18 cellular contexts compared by ENCODE assay signal in the genomic region with DNA sequence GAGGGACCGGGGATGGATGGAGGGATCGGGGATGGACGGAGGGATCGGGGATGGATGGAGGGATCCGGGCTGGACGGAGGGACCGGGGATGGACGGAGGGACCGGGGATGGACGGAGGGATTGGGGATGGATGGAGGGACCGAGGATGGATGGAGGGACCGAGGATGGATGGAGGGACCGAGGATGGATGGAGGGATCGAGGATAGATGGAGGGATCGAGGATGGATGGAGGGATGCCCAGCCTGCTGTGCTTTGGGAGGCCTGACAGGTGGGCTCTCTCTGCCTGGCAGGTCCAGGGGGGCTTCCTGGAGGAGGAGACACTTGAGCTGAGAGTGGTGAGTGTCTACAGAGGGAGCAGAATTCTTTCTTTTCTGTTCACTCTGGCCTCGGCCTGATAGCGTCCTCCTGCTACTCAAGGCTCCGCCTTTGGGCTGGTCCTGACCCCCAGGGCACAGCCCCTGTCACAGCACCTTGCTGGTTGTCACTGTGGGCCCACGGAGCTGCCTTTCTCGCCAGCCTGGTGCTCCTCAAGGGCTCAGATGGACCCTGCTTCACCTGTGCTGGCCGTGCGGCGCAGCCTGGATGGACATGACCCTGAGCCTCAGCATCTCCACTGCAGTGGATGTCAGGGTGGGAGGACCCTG. TPM values are rescaled to one million over a fixed set of nuclear protein-coding genes. Genes with fewer than 3 reads are reported as not detected.
A peak's percentile ranks its signal among the peaks of the same experiment; 100 is the strongest.
DNase-seq lines count a peak whose midpoint lies in the region; ATAC-seq, FAIRE-seq and TF ChIP-seq lines count a peak whose summit lies in the region.
"Had no signal": no experiment of that assay in that cellular context is flagged by ENCODE, and none has a peak within 500 bp of the region (broad histone marks: within the 10 kb centered on the region; RNA-seq: fewer than 3 reads in every experiment).

No MANE protein-coding gene starts in this region.

- WGBS in right lobe of liver (ENCODE audit: insufficient coverage, low coverage, low lambda C conversion rate, missing lambda C conversion rate): 86% methylated on average over 16 of the region's 23 CpGs
- WGBS in HepG2 (ENCODE audit: low lambda C conversion rate): 43% methylated on average over 18 of the region's 23 CpGs

- no peak for TF ChIP-seq POLR2A in right lobe of liver (IDR thresholded peaks at IDR 0.05)
- no peak for TF ChIP-seq POLR2A in HepG2 (IDR thresholded peaks at IDR 0.05; ENCODE audit: insufficient read depth in 1 of 2, low read depth in 2 of 2, low read length in 2 of 2)

- ATAC-seq in right lobe of liver (no peak), HepG2 (no peak)
- ATAC-seq: A549, GM23338 had no signal

- FAIRE-seq in HepG2 (lab: Jason Lieb, UNC): no peak
- FAIRE-seq: A549, GM12891, GM18507 had no signal

- BruUV-seq in HepG2 (replicated peaks; lab: Mats Ljungman, UMichigan): no TSS peak

- H3K4me1 ChIP-seq in right lobe of liver: no peaks in the 10 kb centered on the region
- H3K4me1 ChIP-seq in HepG2 (ENCODE audit: insufficient read depth, low read length): no peaks in the 10 kb centered on the region
- H3K4me1 ChIP-seq: A549 had no signal

- H3K27ac Mint-ChIP-seq in osteocyte (ENCODE audit: unreplicated experiment): no peak overlapping the region
- H3K27ac Mint-ChIP-seq: GM23338 had no signal

- H3K36me3 ChIP-seq in right lobe of liver (no peaks in the 10 kb centered on the region), HepG2 (replicated peaks in 1 of 2; ENCODE audit: control insufficient read depth in 1 of 2, insufficient read depth in 2 of 2, low read length in 2 of 2) (no peaks in the 10 kb centered on the region)
- H3K36me3 ChIP-seq: BLaER1 treated with 17β-estradiol and CSF1 and Interleukin-3, amounts not matched to agents 10 nM and 100 nM had no signal

- in situ Hi-C loops in HepG2 (cut with HindIII; ENCODE audit: extremely low pct_ligation_motif_present, low pct_unique_long_range_greater_than_20kb): no loop called here

- H3K9me3 Mint-ChIP-seq in osteocyte (ENCODE audit: unreplicated experiment): no peaks in the 10 kb centered on the region
- H3K9me3 Mint-ChIP-seq: GM23338 had no signal

- H3K4me1 Mint-ChIP-seq in osteocyte (ENCODE audit: unreplicated experiment): no peaks in the 10 kb centered on the region

- intact Hi-C loops in right lobe of liver (cut with DNase I): no loop called here
- intact Hi-C loops in HepG2 (cut with micrococcal nuclease; ENCODE audit: unreplicated experiment): no loop called here

- H3K4me2 ChIP-seq in HepG2 (ENCODE audit: low read depth, low read length): no peak overlapping the region
- H3K4me2 ChIP-seq: A549, GM23338 had no signal

- no peak overlapping the region for H2AFZ ChIP-seq in HepG2 (ENCODE audit: low read length)
- H2AFZ ChIP-seq: GM23338 had no signal

- peak; percentile 61 for DNase-seq in activated effector memory CD4-positive, alpha-beta T cell treated with anti-CD3 and anti-CD28 coated beads, Interleukin-2, amount 50 U/mL, for 16 hours
- DNase-seq in activated effector memory CD4-positive, alpha-beta T cell treated with Interleukin-2 at 50 U/mL for 16 hours: no peak
- peak; percentile 9 to 43 (median 41) for DNase-seq in right lobe of liver
- no peak for DNase-seq in HepG2 (ENCODE audit: low spot score)
- peak; percentile 75 for DNase-seq in osteocyte (ENCODE audit: extremely low spot score, unreplicated experiment)
- no peak for DNase-seq in NCI-H1092 (lab: John Stamatoyannopoulos, UW)
- no peak for DNase-seq in effector CD8-positive, alpha-beta T cell (lab: John Stamatoyannopoulos, UW)
- DNase-seq: DMS 273 treated with DMSO at 0.1 percent for 48 hours; GF-D8; NCI-H1417 treated with DMSO at 0.1 percent for 48 hours; NCI-H1930; NCI-H526 treated with DMSO at 0.1 percent for 48 hours; NK-92 treated with Interleukin-12 subunit alpha and Interleukin-12 subunit beta, amount 100 ng/mL, for 24 hours had no signal

- no peak for TF ChIP-seq CTCF in right lobe of liver (IDR thresholded peaks at IDR 0.05)
- TF ChIP-seq CTCF in HepG2 (CRISPR knock-in tag; IDR thresholded peaks at IDR 0.05): no peak
- no peak for TF ChIP-seq CTCF in osteocyte (IDR thresholded peaks at IDR 0.05)

- TF ChIP-seq RAD21 in HepG2 (CRISPR knock-in tag; IDR thresholded peaks at IDR 0.05): no peak

- no peak for TF ChIP-seq EP300 in HepG2 (IDR thresholded peaks at IDR 0.05; ENCODE audit: low read depth in 2 of 2, low read length in 2 of 2)
- no peak for TF ChIP-seq EP300 in HepG2 (CRISPR knock-in tag; IDR thresholded peaks at IDR 0.05; ENCODE audit: borderline replicate concordance)

- no peaks in the 10 kb centered on the region for H3K27me3 ChIP-seq in right lobe of liver
- H3K27me3 ChIP-seq in HepG2 (ENCODE audit: control insufficient read depth in 1 of 2, insufficient read depth in 2 of 2, low read length in 2 of 2): peaks cover 6 to 35% of the 10 kb centered on the region in 2 experiments; a peak in 4 of 5 replicates
- H3K27me3 ChIP-seq: BLaER1 treated with 17β-estradiol and CSF1 and Interleukin-3, amounts not matched to agents 10 nM and 100 nM had no signal

- CTCF ChIA-PET in HepG2 (lab: Yijun Ruan, JAX; ENCODE audit: low intra/inter-chr PET ratio, low total read pairs): no interaction called here

- H3K4me3 ChIP-seq in right lobe of liver: no peak overlapping the region
- no peak overlapping the region for H3K4me3 ChIP-seq in HepG2 (replicated peaks in 1 of 3; ENCODE audit: insufficient read depth in 1 of 3, low read depth in 2 of 3, low read length in 3 of 3)
- H3K4me3 ChIP-seq: A549; BLaER1 treated with 17β-estradiol and CSF1 and Interleukin-3, amounts not matched to agents 10 nM and 100 nM; GM23338 had no signal

- H3K9ac ChIP-seq in HepG2 (ENCODE audit: insufficient read depth, low read depth, low read length): no peak overlapping the region
- H3K9ac ChIP-seq: BLaER1 treated with 17β-estradiol and CSF1 and Interleukin-3, amounts not matched to agents 10 nM and 100 nM had no signal

- H3K27me3 Mint-ChIP-seq in osteocyte (ENCODE audit: unreplicated experiment): no peaks in the 10 kb centered on the region

- no peaks in the 10 kb centered on the region for H3K36me3 Mint-ChIP-seq in osteocyte (ENCODE audit: unreplicated experiment)

- H4K20me1 ChIP-seq in HepG2 (ENCODE audit: insufficient read depth, low read length): no peaks in the 10 kb centered on the region
- H4K20me1 ChIP-seq: BLaER1 treated with 17β-estradiol and CSF1 and Interleukin-3, amounts not matched to agents 10 nM and 100 nM had no signal

- H3K9me3 ChIP-seq in right lobe of liver (no peaks in the 10 kb centered on the region), HepG2 (ENCODE audit: low read length) (no peaks in the 10 kb centered on the region)
- H3K9me3 ChIP-seq: A549 had no signal

- H3K4me3 Mint-ChIP-seq in osteocyte (ENCODE audit: unreplicated experiment): no peak overlapping the region
- H3K4me3 Mint-ChIP-seq: GM23338 had no signal

- POLR2A ChIA-PET in HepG2 (lab: Yijun Ruan, JAX): no interaction called here

- H3K27ac ChIP-seq in right lobe of liver (no peak overlapping the region), HepG2 (ENCODE audit: extremely low read length, insufficient read depth, low read length) (no peak overlapping the region)
- H3K27ac ChIP-seq: A549; BLaER1 treated with 17β-estradiol and CSF1 and Interleukin-3, amounts not matched to agents 10 nM and 100 nM had no signal

- H3K79me2 ChIP-seq in HepG2 (ENCODE audit: insufficient read depth, low read length): no peaks in the 10 kb centered on the region

TF ChIP-seq in HepG2, 621 proteins besides CTCF, POLR2A, EP300 and RAD21 (continues in another document):
- TF ChIP-seq YEATS2 (CRISPR knock-in tag; IDR thresholded peaks at IDR 0.05; ENCODE audit: borderline replicate concordance): no peak
- TF ChIP-seq, protein P1, sequence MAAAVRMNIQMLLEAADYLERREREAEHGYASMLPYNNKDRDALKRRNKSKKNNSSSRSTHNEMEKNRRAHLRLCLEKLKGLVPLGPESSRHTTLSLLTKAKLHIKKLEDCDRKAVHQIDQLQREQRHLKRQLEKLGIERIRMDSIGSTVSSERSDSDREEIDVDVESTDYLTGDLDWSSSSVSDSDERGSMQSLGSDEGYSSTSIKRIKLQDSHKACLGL (CRISPR knock-in tag; IDR thresholded peaks at IDR 0.05): no peak
- no peak for TF ChIP-seq ZNF607 (CRISPR knock-in tag; IDR thresholded peaks at IDR 0.05; ENCODE audit: borderline replicate concordance)
- no peak for TF ChIP-seq ZFY (CRISPR knock-in tag; IDR thresholded peaks at IDR 0.05)
- no peak for TF ChIP-seq KDM2A (CRISPR knock-in tag; IDR thresholded peaks at IDR 0.05; ENCODE audit: borderline replicate concordance, low read depth)
- no peak for TF ChIP-seq EZH2 (conservative IDR thresholded peaks at IDR 0.05; ENCODE audit: low read depth, low read length)
- TF ChIP-seq ZNF839 (CRISPR knock-in tag; IDR thresholded peaks at IDR 0.05; ENCODE audit: borderline replicate concordance): no peak

RNA-seq across cellular contexts. Expression of a gene that starts 42.2 kb away (rescaled TPM):
- 100 to 1,000 TPM in 1 of 6 experiments, 10 to 100 TPM in 5; 66.7 to 119 (median 89.9) TPM for total RNA-seq in right lobe of liver
- total RNA-seq in HepG2 (2016; rRNA removed; fragmentation: Illumina TruSeq; extraction: Trizol): 21.3 and 28.2 TPM in 2 replicates
- total RNA-seq in HepG2 (2016; cell fraction: cytosol; rRNA removed; fragmentation: Illumina TruSeq; extraction: Trizol; ENCODE audit: low read depth): 51.1 and 56.5 TPM in 2 replicates
- 20.7 and 27.0 TPM in 2 replicates for total RNA-seq in HepG2 (2016; cell fraction: insoluble cytoplasmic fraction; rRNA removed; fragmentation: Illumina TruSeq; extraction: Trizol)
- 71.6 and 78.1 TPM in 2 replicates for total RNA-seq in HepG2 (2016; cell fraction: membrane; rRNA removed; fragmentation: Illumina TruSeq; extraction: Trizol)
- 19.2 and 22.9 TPM in 2 replicates for total RNA-seq in HepG2 (2016; cell fraction: nucleus; rRNA removed; fragmentation: Illumina TruSeq; extraction: Trizol)
- 25.9 and 28.3 TPM in 2 replicates for polyA plus RNA-seq in HepG2 (2011; rRNA removed)
- 21.0 and 26.9 TPM in 2 replicates for polyA plus RNA-seq in HepG2 (2011; cell fraction: cytosol; rRNA removed)
- 10.8 and 12.4 TPM in 2 replicates for polyA plus RNA-seq in HepG2 (2011; cell fraction: nucleus; rRNA removed)
- 21.3 and 23.0 TPM in 2 replicates for polyA plus RNA-seq in HepG2 (2012)
- polyA plus RNA-seq in HepG2 (2016; cell fraction: cytosol; fragmentation: Illumina TruSeq; extraction: Trizol; ENCODE audit: low read depth): 78.2 and 88.6 TPM in 2 replicates
- 31.6 and 34.3 TPM in 2 replicates for polyA plus RNA-seq in HepG2 (2016; cell fraction: insoluble cytoplasmic fraction; fragmentation: Illumina TruSeq; extraction: Trizol; ENCODE audit: low read depth)
- polyA plus RNA-seq in HepG2 (2016; cell fraction: membrane; fragmentation: Illumina TruSeq; extraction: Trizol; ENCODE audit: low read depth): 86.4 and 87.9 TPM in 2 replicates
- 38.8 and 41.1 TPM in 2 replicates for polyA plus RNA-seq in HepG2 (2016; cell fraction: nucleus; fragmentation: Illumina TruSeq; extraction: Trizol; ENCODE audit: insufficient read depth, low read depth)
- polyA minus RNA-seq in HepG2 (2011; rRNA and poly(A)+ RNA removed; ENCODE audit: low replicate concordance): 12.5 and 16.7 TPM in 2 replicates
- 12.9 and 13.1 TPM in 2 replicates for polyA minus RNA-seq in HepG2 (2011; cell fraction: cytosol; rRNA and poly(A)+ RNA removed)
- 18.3 and 20.1 TPM in 2 replicates for polyA minus RNA-seq in HepG2 (2011; cell fraction: nucleus; rRNA and poly(A)+ RNA removed)
- 70.8 and 78.4 TPM in 2 replicates for total RNA-seq in osteocyte

Comparison
In these comparisons a context has a peak if more than half of its experiments do, and no peak if none do; other contexts are left out.
1. DNase-seq: peak in activated effector memory CD4-positive, alpha-beta T cell treated with anti-CD3 and anti-CD28 coated beads, Interleukin-2, amount 50 U/mL, for 16 hours (single experiment), right lobe of liver (3 of 3) and osteocyte (single experiment); none in activated effector memory CD4-positive, alpha-beta T cell treated with Interleukin-2 at 50 U/mL for 16 hours (single experiment), HepG2 (single experiment), NCI-H1092 (single experiment) and effector CD8-positive, alpha-beta T cell (single experiment).